ENCODE assay signal across 30 cellular contexts in genomic region chr3:2898591-2899353, GRCh38.
DNase-seq lines count a peak whose midpoint lies in the region; ATAC-seq and TF ChIP-seq lines count a peak whose summit lies in the region.
"Had no signal": no experiment of that assay in that cellular context is flagged by ENCODE, and none has a peak within 500 bp of the region (broad histone marks: within the 10 kb centered on the region; RNA-seq: fewer than 3 reads in every experiment).

No MANE protein-coding gene starts in this region.

- TF ChIP-seq EP300 in neural cell (conservative IDR thresholded peaks at IDR 0.05; ENCODE audit: poor library complexity, severe bottlenecking) (no peak), tibial nerve (IDR thresholded peaks at IDR 0.05) (no peak)

- peak; percentile 68 for TF ChIP-seq RAD21 in neural cell (conservative IDR thresholded peaks at IDR 0.05)

- H3F3A ChIP-seq in Loucy (ENCODE audit: low read depth) (no peaks in the 10 kb centered on the region), neural cell (ENCODE audit: insufficient read depth, low read length, poor library complexity, severe bottlenecking) (no peaks in the 10 kb centered on the region)

- H3K4me3 ChIP-seq in Loucy (ENCODE audit: low read length, poor library complexity, severe bottlenecking) (no peak overlapping the region), fibroblast of villous mesenchyme (ENCODE audit: low read depth, low read length) (no peak overlapping the region), neural cell (ENCODE audit: low read length) (no peak overlapping the region), tibial nerve (no peak overlapping the region)
- H3K4me3 ChIP-seq: lung, mucosa of descending colon, pancreas, right atrium auricular region, smooth muscle cell, testis had no signal

- H2AFZ ChIP-seq in Loucy (ENCODE audit: low read length) = no peak overlapping the region
- H2AFZ ChIP-seq in neural cell (ENCODE audit: low read depth, low read length) = no peak overlapping the region

- no peak overlapping the region for H3K27ac ChIP-seq in neural cell (ENCODE audit: low read length)
- H3K27ac ChIP-seq in tibial nerve = no peak overlapping the region
- H3K27ac ChIP-seq: epithelial cell of prostate, pancreas, right atrium auricular region, testis had no signal

- TF ChIP-seq POLR2A in tibial nerve (IDR thresholded peaks at IDR 0.05) = no peak

- no peaks in the 10 kb centered on the region for H3K79me2 ChIP-seq in Loucy (ENCODE audit: insufficient read depth, low read length)
- H3K79me2 ChIP-seq in neural cell (replicated peaks; ENCODE audit: insufficient read depth, low read length) = no peaks in the 10 kb centered on the region

- WGBS in tibial nerve, 2 donors = 5 to 15% methylated on average over 1 of the region's 1 CpG

- DNase-seq in DMS79 (lab: John Stamatoyannopoulos, UW) (peak; percentile 55), fibroblast of villous mesenchyme (ENCODE audit: low read depth) (peak; percentile 5), tibial nerve (ENCODE audit: low spot score in 2 of 2) (no peak)
- DNase-seq in stimulated activated naive CD4-positive, alpha-beta T cell treated with Interleukin-2 at 50 U/mL for 16 hours (lab: John Stamatoyannopoulos, UW) = no peak
- DNase-seq in activated CD8-positive, alpha-beta T cell treated with anti-CD3 and anti-CD28 coated beads, Interleukin-2, amount 10 ng/mL, durations not matched to agents 7 days and 5 days = no peak
- DNase-seq: activated CD4-positive, alpha-beta T cell treated with anti-CD3 and anti-CD28 coated beads for 4 hours; activated CD8-positive, alpha-beta memory T cell treated with anti-CD3 and anti-CD28 coated beads for 24 hours; activated T-cell treated with anti-CD3 and anti-CD28 coated beads for 4 hours; amygdala; CD4-positive, alpha-beta T cell; effector CD4-positive, alpha-beta T cell; islet precursor cell; mucosa of descending colon; natural killer cell; NCI-H2171 treated with DMSO at 0.1 percent for 48 hours; NCI-H510A; pancreas; stimulated activated CD4-positive, alpha-beta T cell treated with anti-CD3 and anti-CD28 coated beads, Interleukin-1b, Interleukin-23, amount 100 ng/mL, for 48 hours; testis had no signal

- no peaks in the 10 kb centered on the region for H3K36me3 Mint-ChIP-seq in activated CD8-positive, alpha-beta T cell treated with anti-CD3 and anti-CD28 coated beads, Interleukin-2, amount 10 ng/mL, durations not matched to agents 7 days and 5 days (ENCODE audit: low read depth)
- H3K36me3 Mint-ChIP-seq: activated naive CD4-positive, alpha-beta T cell treated with anti-CD3 and anti-CD28 coated beads, Interleukin-2, amount 50 U/mL, for 24 hours; natural killer cell had no signal

- H4K20me1 ChIP-seq in Loucy (ENCODE audit: insufficient read depth, low read length, poor library complexity, severe bottlenecking) (no peaks in the 10 kb centered on the region), neural cell (ENCODE audit: insufficient read depth) (no peaks in the 10 kb centered on the region)

- H3K36me3 ChIP-seq in Loucy (ENCODE audit: insufficient read depth, low read length) = no peaks in the 10 kb centered on the region
- H3K36me3 ChIP-seq in neural cell (ENCODE audit: insufficient read depth, low read length) = no peaks in the 10 kb centered on the region
- peaks cover 0 to 6% (median 0%) of the 10 kb centered on the region in 3 donors for H3K36me3 ChIP-seq in tibial nerve
- H3K36me3 ChIP-seq: pancreas, right atrium auricular region had no signal

- no peak for ATAC-seq in activated CD8-positive, alpha-beta T cell treated with anti-CD3 and anti-CD28 coated beads, Interleukin-2, amount 10 ng/mL, durations not matched to agents 7 days and 5 days
- ATAC-seq: mucosa of descending colon, natural killer cell, pancreas had no signal

- H3K9me2 ChIP-seq in Loucy (replicated peaks; ENCODE audit: low read depth, low read length) (no peaks in the 10 kb centered on the region), neural cell (ENCODE audit: insufficient read depth, low read length) (no peaks in the 10 kb centered on the region)

- H3K9me3 ChIP-seq in Loucy (ENCODE audit: insufficient read depth, low read depth, low read length) (no peaks in the 10 kb centered on the region), neural cell (ENCODE audit: low read length) (no peaks in the 10 kb centered on the region), tibial nerve (no peaks in the 10 kb centered on the region)
- H3K9me3 ChIP-seq: mucosa of descending colon, pancreas, right atrium auricular region, testis had no signal

- H3K27me3 Mint-ChIP-seq in activated CD8-positive, alpha-beta T cell treated with anti-CD3 and anti-CD28 coated beads, Interleukin-2, amount 10 ng/mL, durations not matched to agents 7 days and 5 days (ENCODE audit: low read depth) = no peaks in the 10 kb centered on the region
- H3K27me3 Mint-ChIP-seq: activated naive CD4-positive, alpha-beta T cell treated with anti-CD3 and anti-CD28 coated beads, Interleukin-2, amount 50 U/mL, for 24 hours; CD4-positive, alpha-beta T cell; stimulated activated naive CD8-positive, alpha-beta T cell treated with anti-CD3 and anti-CD28 coated beads, Interleukin-15, Interleukin-2, amounts not matched to agents 100 ng/mL and 50 ng/mL, for 24 hours had no signal

- no peaks in the 10 kb centered on the region for H3K4me1 Mint-ChIP-seq in activated CD8-positive, alpha-beta T cell treated with anti-CD3 and anti-CD28 coated beads, Interleukin-2, amount 10 ng/mL, durations not matched to agents 7 days and 5 days (ENCODE audit: low read depth)
- H3K4me1 Mint-ChIP-seq: activated naive CD4-positive, alpha-beta T cell treated with anti-CD3 and anti-CD28 coated beads, Interleukin-2, amount 50 U/mL, for 24 hours; IgD-negative memory B cell; natural killer cell had no signal

- H3K4me3 Mint-ChIP-seq in activated CD8-positive, alpha-beta T cell treated with anti-CD3 and anti-CD28 coated beads, Interleukin-2, amount 10 ng/mL, durations not matched to agents 7 days and 5 days = no peak overlapping the region
- H3K4me3 Mint-ChIP-seq: activated naive CD4-positive, alpha-beta T cell treated with anti-CD3 and anti-CD28 coated beads, Interleukin-2, amount 50 U/mL, for 24 hours; CD4-positive, alpha-beta T cell; IgD-negative memory B cell; natural killer cell; stimulated activated naive CD8-positive, alpha-beta T cell treated with anti-CD3 and anti-CD28 coated beads, Interleukin-15, Interleukin-2, amounts not matched to agents 100 ng/mL and 50 ng/mL, for 24 hours; T-helper 2 cell treated with Interferon-gamma antibody and Interleukin-4, amounts not matched to agents 5 μg/mL and 100 μg/mL, for 36 hours had no signal

- H3K4me1 ChIP-seq in Loucy (ENCODE audit: insufficient read depth, low read length, poor library complexity, severe bottlenecking) = no peaks in the 10 kb centered on the region
- peaks cover 0 to 9% (median 0%) of the 10 kb centered on the region in 4 donors for H3K4me1 ChIP-seq in tibial nerve
- H3K4me1 ChIP-seq: pancreas, right atrium auricular region, testis had no signal

- H3K4me2 ChIP-seq in Loucy (ENCODE audit: low read depth, low read length, poor library complexity, severe bottlenecking) (no peak overlapping the region), neural cell (ENCODE audit: low read length) (no peak overlapping the region)
- H3K4me2 ChIP-seq: smooth muscle cell had no signal

- no peak overlapping the region for H3K27ac Mint-ChIP-seq in activated CD8-positive, alpha-beta T cell treated with anti-CD3 and anti-CD28 coated beads, Interleukin-2, amount 10 ng/mL, durations not matched to agents 7 days and 5 days
- H3K27ac Mint-ChIP-seq: activated naive CD4-positive, alpha-beta T cell treated with anti-CD3 and anti-CD28 coated beads, Interleukin-2, amount 50 U/mL, for 24 hours; activated T-helper 2 cell treated with anti-CD3 and anti-CD28 coated beads, Interferon-gamma antibody, Interleukin-2, Interleukin-4, amounts not matched to agents 10 μg/mL and 5 μg/mL and 100 μg/mL, durations not matched to agents 14 hours and 24 hours and 36 hours; CD4-positive, alpha-beta T cell; IgD-negative memory B cell; natural killer cell; stimulated activated naive CD8-positive, alpha-beta T cell treated with anti-CD3 and anti-CD28 coated beads, Interleukin-15, Interleukin-2, amounts not matched to agents 100 ng/mL and 50 ng/mL, for 24 hours; T-helper 2 cell treated with Interferon-gamma antibody and Interleukin-4, amounts not matched to agents 5 μg/mL and 100 μg/mL, for 36 hours had no signal

- H3K9me3 Mint-ChIP-seq in activated CD8-positive, alpha-beta T cell treated with anti-CD3 and anti-CD28 coated beads, Interleukin-2, amount 10 ng/mL, durations not matched to agents 7 days and 5 days (ENCODE audit: insufficient read depth) = no peaks in the 10 kb centered on the region
- H3K9me3 Mint-ChIP-seq: activated naive CD4-positive, alpha-beta T cell treated with anti-CD3 and anti-CD28 coated beads, Interleukin-2, amount 50 U/mL, for 24 hours; activated T-helper 2 cell treated with anti-CD3 and anti-CD28 coated beads, Interferon-gamma antibody, Interleukin-2, Interleukin-4, amounts not matched to agents 10 μg/mL and 5 μg/mL and 100 μg/mL, durations not matched to agents 14 hours and 24 hours and 36 hours; CD4-positive, alpha-beta T cell; natural killer cell; stimulated activated naive CD8-positive, alpha-beta T cell treated with anti-CD3 and anti-CD28 coated beads, Interleukin-15, Interleukin-2, amounts not matched to agents 100 ng/mL and 50 ng/mL, for 24 hours; T-helper 2 cell treated with Interferon-gamma antibody and Interleukin-4, amounts not matched to agents 5 μg/mL and 100 μg/mL, for 36 hours had no signal

- CTCF ChIA-PET in activated CD8-positive, alpha-beta T cell treated with anti-CD3 and anti-CD28 coated beads, Interleukin-2, amount 10 ng/mL, durations not matched to agents 7 days and 5 days (lab: Charles Lee) = no interaction called here

- H3K27me3 ChIP-seq in Loucy (ENCODE audit: insufficient read depth, low read length, poor library complexity, severe bottlenecking) = no peaks in the 10 kb centered on the region
- no peaks in the 10 kb centered on the region for H3K27me3 ChIP-seq in neural cell (ENCODE audit: insufficient read depth, low read depth, low read length)
- no peaks in the 10 kb centered on the region for H3K27me3 ChIP-seq in tibial nerve
- H3K27me3 ChIP-seq: pancreas, right atrium auricular region, testis had no signal

- POLR2A ChIA-PET in activated CD8-positive, alpha-beta T cell treated with anti-CD3 and anti-CD28 coated beads, Interleukin-2, amount 10 ng/mL, durations not matched to agents 7 days and 5 days (lab: Charles Lee) = no interaction called here

- TF ChIP-seq CTCF in Loucy (conservative IDR thresholded peaks at IDR 0.05; ENCODE audit: low read length) (0 out of 2 replicates have a peak, but pooled peaks have one; percentile 9), fibroblast of villous mesenchyme (IDR thresholded peaks at IDR 0.05; ENCODE audit: insufficient read depth, low read depth, low read length) (no peak), neural cell (IDR thresholded peaks at IDR 0.05; ENCODE audit: poor library complexity, severe bottlenecking) (peak; percentile 57), tibial nerve (IDR thresholded peaks at IDR 0.05) (no peak)

- H3K9ac ChIP-seq in Loucy (ENCODE audit: low read depth, low read length, poor library complexity, severe bottlenecking) = no peak overlapping the region
- no peak overlapping the region for H3K9ac ChIP-seq in neural cell (ENCODE audit: low read length)

TF ChIP-seq in neural cell, 6 proteins besides CTCF, POLR2A, EP300 and RAD21 (continues in another document):
- TF ChIP-seq POLR2AphosphoS5 (IDR thresholded peaks at IDR 0.05) = no peak

Comparison
In these comparisons a context has a peak if more than half of its experiments do, and no peak if none do; other contexts are left out.
1. DNase-seq: peak in DMS79 (single experiment) and fibroblast of villous mesenchyme (single experiment); none in stimulated activated naive CD4-positive, alpha-beta T cell treated with Interleukin-2 at 50 U/mL for 16 hours (single experiment), activated CD8-positive, alpha-beta T cell treated with anti-CD3 and anti-CD28 coated beads, Interleukin-2, amount 10 ng/mL, durations not matched to agents 7 days and 5 days (single experiment) and tibial nerve (0 of 2).
2. CTCF ChIP-seq: peak in Loucy (single experiment) and neural cell (single experiment); none in fibroblast of villous mesenchyme (single experiment) and tibial nerve (0 of 5).